25 cellular contexts compared by ENCODE assay signal in the genomic region with DNA sequence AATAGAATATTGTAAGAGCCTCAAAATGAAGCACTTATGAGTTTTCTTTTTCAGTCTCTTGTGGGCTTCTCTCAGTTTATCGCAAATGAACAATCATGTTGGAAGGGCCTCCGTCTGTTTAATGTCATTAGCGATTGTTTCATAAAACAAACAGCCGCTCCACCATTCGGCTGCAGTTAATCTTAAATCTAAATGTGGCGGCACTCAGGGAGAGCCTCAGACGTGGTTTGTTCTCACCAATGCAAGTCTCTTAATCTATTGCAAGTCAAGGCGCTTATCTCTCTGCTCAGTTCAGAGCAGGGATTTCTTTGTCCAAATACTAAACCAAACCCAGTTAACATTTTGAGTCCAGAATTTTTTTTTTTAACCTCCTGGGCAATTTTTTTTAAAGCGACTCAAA. TPM values are rescaled to one million over a fixed set of nuclear protein-coding genes. Genes with fewer than 3 reads are reported as not detected.
"Had no signal": no experiment of that assay in that cellular context is flagged by ENCODE, and none has a peak within 500 bp of the region (broad histone marks: within the 10 kb centered on the region; RNA-seq: fewer than 3 reads in every experiment).

No MANE protein-coding gene starts in this region.

- FAIRE-seq: endothelial cell of umbilical vein, frontal cortex, TTC549 had no signal

- H3K27me3 ChIP-seq: body of pancreas, esophagus muscularis mucosa, testis, vagina had no signal

- H3K36me3 ChIP-seq: esophagus muscularis mucosa, vagina had no signal

- H3K4me1 ChIP-seq: body of pancreas, testis, vagina had no signal

- H3K27ac ChIP-seq: body of pancreas, esophagus muscularis mucosa, parathyroid adenoma, testis, vagina had no signal

- H3K9me3 ChIP-seq: body of pancreas, esophagus muscularis mucosa, mucosa of descending colon, testis, vagina had no signal

- DNase-seq: activated CD4-positive, alpha-beta T cell treated with anti-CD3 and anti-CD28 coated beads for 1 hour; activated CD4-positive, alpha-beta T cell treated with anti-CD3 and anti-CD28 coated beads, Interleukin-2, amount 50 U/mL, for 1 hour; activated CD8-positive, alpha-beta T cell treated with anti-CD3 and anti-CD28 coated beads, Interleukin-2, amount 10 ng/mL, durations not matched to agents 7 days and 5 days; activated gamma-delta T cell treated with Interleukin-2 at 50 U/mL for 16 hours; anterior cingulate cortex; body of pancreas; central memory CD4-positive, alpha-beta T cell; dermis blood vessel endothelial cell; effector CD8-positive, alpha-beta T cell; glutamatergic neuron; hypothalamus; mesenchymal stem cell; mucosa of descending colon; nephron progenitor cell; nucleus accumbens; stimulated activated CD4-positive, alpha-beta T cell treated with anti-CD3 and anti-CD28 coated beads, Interleukin-15, amount 100 ng/mL, for 24 hours; testis; trophoblast cell had no signal

- H3K4me3 ChIP-seq: body of pancreas, esophagus muscularis mucosa, mucosa of descending colon, smooth muscle cell, testis, vagina had no signal

RNA-seq across cellular contexts. Expression of gene ESRRG, which starts 35.0 kb away (rescaled TPM):
- total RNA-seq: activated CD8-positive, alpha-beta T cell treated with anti-CD3 and anti-CD28 coated beads, Interleukin-2, amount 10 ng/mL, durations not matched to agents 7 days and 5 days; dermis blood vessel endothelial cell; endothelial cell of umbilical vein; smooth muscle cell had no signal
- polyA plus RNA-seq: endothelial cell of umbilical vein had no signal
